In the genomic region with DNA sequence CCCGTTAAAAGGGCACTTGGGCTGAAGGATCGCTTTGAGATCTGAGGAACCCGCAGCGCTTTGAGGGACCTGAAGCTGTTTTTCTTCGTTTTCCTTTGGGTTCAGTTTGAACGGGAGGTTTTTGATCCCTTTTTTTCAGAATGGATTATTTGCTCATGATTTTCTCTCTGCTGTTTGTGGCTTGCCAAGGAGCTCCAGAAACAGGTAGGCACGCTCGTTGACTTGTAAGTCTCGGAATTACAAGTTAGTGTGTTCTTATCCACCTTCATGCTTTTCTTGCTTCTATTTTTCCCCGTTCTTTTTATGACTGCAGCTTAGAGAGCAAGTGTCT, we compare ENCODE assay signal across 8 cellular contexts. TPM values are rescaled to one million over a fixed set of nuclear protein-coding genes. Genes with fewer than 3 reads are reported as not detected.
DNase-seq lines count a peak whose midpoint lies in the region; ATAC-seq and TF ChIP-seq lines count a peak whose summit lies in the region.

No MANE protein-coding gene starts in this region.

- no peak overlapping the region for H3K23ac ChIP-seq in mesendoderm (ENCODE audit: low read length)

- H3K9me3 ChIP-seq in adipocyte (ENCODE audit: control insufficient read depth, low read length), result no peaks in the 10 kb centered on the region

- H3K27me3 ChIP-seq in ACC112 (ENCODE audit: insufficient read depth, low read length) (no peaks in the 10 kb centered on the region), GM23338 (ENCODE audit: insufficient read depth) (peaks cover 22% of the 10 kb centered on the region), adipocyte (replicated peaks; ENCODE audit: control insufficient read depth, insufficient read depth, low read length) (no peaks in the 10 kb centered on the region), mesendoderm (ENCODE audit: insufficient read depth, low read length, poor library complexity) (no peaks in the 10 kb centered on the region)

- no peaks in the 10 kb centered on the region; the same call in 2 of the 3 replicates for H3K9me3 Mint-ChIP-seq in GM23338

- no peak overlapping the region for H3K27ac Mint-ChIP-seq in GM23338

- ATAC-seq in GM23338, result no peak
- no peak for ATAC-seq in GM21825 (IDR thresholded peaks at IDR 0.05; ENCODE audit: unreplicated experiment)
- no peak for ATAC-seq in GM19463 (IDR thresholded peaks at IDR 0.05; ENCODE audit: unreplicated experiment)

- H3K4ac ChIP-seq in mesendoderm (ENCODE audit: low read depth, low read length), result no peak overlapping the region

- peak overlapping the region; percentile 88 for H3K4me2 ChIP-seq in GM23338
- peak overlapping the region; percentile 42 for H3K4me2 ChIP-seq in mesendoderm (ENCODE audit: low read length)

- H4K8ac ChIP-seq in mesendoderm (ENCODE audit: low read depth, low read length), result no peak overlapping the region

- H3K9ac ChIP-seq in adipocyte (ENCODE audit: low read length) (peak overlapping the region; percentile 88), mesendoderm (ENCODE audit: low read length) (peak overlapping the region; percentile 48)

- no CpG with 5 or more reads among the region's 10 CpGs for WGBS in mesendoderm (ENCODE audit: extremely low coverage, insufficient coverage, low lambda C conversion rate)

- no peak overlapping the region for H2BK15ac ChIP-seq in mesendoderm (replicated peaks; ENCODE audit: low read depth)

- H3K56ac ChIP-seq in mesendoderm (ENCODE audit: low read length), result peak overlapping the region; percentile 19

- H2AFZ ChIP-seq in ACC112 (ENCODE audit: low read length, unreplicated experiment) (peak overlapping the region; percentile 58), GM23338 (peak overlapping the region; percentile 56; the same call in 1 of the 2 replicates)

- H3K79me2 ChIP-seq in ACC112 (ENCODE audit: control insufficient read depth, insufficient read depth, low read length, unreplicated experiment) (peaks cover 17% of the 10 kb centered on the region), GM23338 (replicated peaks; ENCODE audit: insufficient read depth) (no peaks in the 10 kb centered on the region), mesendoderm (ENCODE audit: control insufficient read depth, insufficient read depth, low read length) (no peaks in the 10 kb centered on the region)

- H3K4me1 ChIP-seq in ACC112 (ENCODE audit: control insufficient read depth, insufficient read depth, low read length, unreplicated experiment) (peaks cover 40% of the 10 kb centered on the region), GM23338 (ENCODE audit: insufficient read depth) (peaks cover 27% of the 10 kb centered on the region), adipocyte (ENCODE audit: control insufficient read depth, insufficient read depth, low read length) (peaks cover 36% of the 10 kb centered on the region), mesendoderm (ENCODE audit: control insufficient read depth, low read depth, low read length) (peaks cover 5% of the 10 kb centered on the region)

- H3K79me1 ChIP-seq in mesendoderm (ENCODE audit: low read length), result no peaks in the 10 kb centered on the region

- H3K4me3 ChIP-seq in ACC112 (ENCODE audit: low read depth, low read length), result peak overlapping the region; percentile 71
- peak overlapping the region; percentile 67 for H3K4me3 ChIP-seq in GM23338
- peak overlapping the region; percentile 87 for H3K4me3 ChIP-seq in adipocyte (ENCODE audit: low read length)
- H3K4me3 ChIP-seq in mesendoderm (ENCODE audit: low read length), result no peak overlapping the region

- no peaks in the 10 kb centered on the region for H3F3A ChIP-seq in GM23338 (replicated peaks; ENCODE audit: low read depth)

- H3K36me3 ChIP-seq in ACC112 (ENCODE audit: insufficient read depth, low read length), result no peaks in the 10 kb centered on the region
- H3K36me3 ChIP-seq in GM23338 (ENCODE audit: insufficient read depth), result no peaks in the 10 kb centered on the region
- H3K36me3 ChIP-seq in adipocyte (ENCODE audit: control insufficient read depth, insufficient read depth, low read length, severe bottlenecking), result no peaks in the 10 kb centered on the region
- H3K36me3 ChIP-seq in mesendoderm (ENCODE audit: control insufficient read depth, insufficient read depth, low read length), result no peaks in the 10 kb centered on the region

- peaks cover 24% of the 10 kb centered on the region for H3K27me3 Mint-ChIP-seq in GM23338 (ENCODE audit: insufficient read depth, low read depth, poor library complexity)

- no peak overlapping the region for H4K5ac ChIP-seq in mesendoderm (ENCODE audit: low read length)

- no peak overlapping the region for H2AK5ac ChIP-seq in mesendoderm (ENCODE audit: low read length)

- no peak for DNase-seq in GM23338 (ENCODE audit: low spot score)
- no peak for DNase-seq in adipocyte (ENCODE audit: low read depth)
- no peak for DNase-seq in mesendoderm
- no peak for DNase-seq in NCI-H2171 (lab: John Stamatoyannopoulos, UW)
- no peak for DNase-seq in OCI-M2 (lab: John Stamatoyannopoulos, UW; ENCODE audit: unreplicated experiment)

- H2BK120ac ChIP-seq in mesendoderm (ENCODE audit: low read depth, low read length), result no peak overlapping the region

- H3K4me3 Mint-ChIP-seq in GM23338, result peak overlapping the region; percentile 79

- H3K18ac ChIP-seq in mesendoderm (ENCODE audit: low read length), result peak overlapping the region; percentile 25

- no peaks in the 10 kb centered on the region for H4K20me1 ChIP-seq in GM23338 (replicated peaks; ENCODE audit: insufficient read depth)

- H2BK5ac ChIP-seq in mesendoderm (ENCODE audit: low read length), result no peak overlapping the region

- H3K9me2 ChIP-seq in GM23338 (ENCODE audit: insufficient read depth), result no peaks in the 10 kb centered on the region

- H3K36me3 Mint-ChIP-seq in GM23338 (ENCODE audit: low read depth), result no peaks in the 10 kb centered on the region

- H3K4me1 Mint-ChIP-seq in GM23338, result peaks cover 46% of the 10 kb centered on the region

- no peak; a peak in 1 of 4 replicates for TF ChIP-seq CTCF in GM23338 (conservative IDR thresholded peaks at IDR 0.05; ENCODE audit: low read depth in 2 of 2)

- peak overlapping the region; percentile 47; the same call in 1 of the 2 replicates for H3K27ac ChIP-seq in ACC112 (ENCODE audit: low read depth, low read length)
- H3K27ac ChIP-seq in GM23338 (ENCODE audit: low read depth), result no peak overlapping the region
- H3K27ac ChIP-seq in mesendoderm (ENCODE audit: low read depth, low read length), result no peak overlapping the region

TF ChIP-seq in GM23338, 12 proteins besides CTCF, POLR2A, EP300 and RAD21 (continues in another document):
- TF ChIP-seq ZNF114 (CRISPR knock-in tag; IDR thresholded peaks at IDR 0.05), result no peak
- TF ChIP-seq NANOG (IDR thresholded peaks at IDR 0.05; ENCODE audit: borderline replicate concordance), result no peak
- no peak for TF ChIP-seq STAT1 (IDR thresholded peaks at IDR 0.05; ENCODE audit: unreplicated experiment)
- TF ChIP-seq, protein P1, sequence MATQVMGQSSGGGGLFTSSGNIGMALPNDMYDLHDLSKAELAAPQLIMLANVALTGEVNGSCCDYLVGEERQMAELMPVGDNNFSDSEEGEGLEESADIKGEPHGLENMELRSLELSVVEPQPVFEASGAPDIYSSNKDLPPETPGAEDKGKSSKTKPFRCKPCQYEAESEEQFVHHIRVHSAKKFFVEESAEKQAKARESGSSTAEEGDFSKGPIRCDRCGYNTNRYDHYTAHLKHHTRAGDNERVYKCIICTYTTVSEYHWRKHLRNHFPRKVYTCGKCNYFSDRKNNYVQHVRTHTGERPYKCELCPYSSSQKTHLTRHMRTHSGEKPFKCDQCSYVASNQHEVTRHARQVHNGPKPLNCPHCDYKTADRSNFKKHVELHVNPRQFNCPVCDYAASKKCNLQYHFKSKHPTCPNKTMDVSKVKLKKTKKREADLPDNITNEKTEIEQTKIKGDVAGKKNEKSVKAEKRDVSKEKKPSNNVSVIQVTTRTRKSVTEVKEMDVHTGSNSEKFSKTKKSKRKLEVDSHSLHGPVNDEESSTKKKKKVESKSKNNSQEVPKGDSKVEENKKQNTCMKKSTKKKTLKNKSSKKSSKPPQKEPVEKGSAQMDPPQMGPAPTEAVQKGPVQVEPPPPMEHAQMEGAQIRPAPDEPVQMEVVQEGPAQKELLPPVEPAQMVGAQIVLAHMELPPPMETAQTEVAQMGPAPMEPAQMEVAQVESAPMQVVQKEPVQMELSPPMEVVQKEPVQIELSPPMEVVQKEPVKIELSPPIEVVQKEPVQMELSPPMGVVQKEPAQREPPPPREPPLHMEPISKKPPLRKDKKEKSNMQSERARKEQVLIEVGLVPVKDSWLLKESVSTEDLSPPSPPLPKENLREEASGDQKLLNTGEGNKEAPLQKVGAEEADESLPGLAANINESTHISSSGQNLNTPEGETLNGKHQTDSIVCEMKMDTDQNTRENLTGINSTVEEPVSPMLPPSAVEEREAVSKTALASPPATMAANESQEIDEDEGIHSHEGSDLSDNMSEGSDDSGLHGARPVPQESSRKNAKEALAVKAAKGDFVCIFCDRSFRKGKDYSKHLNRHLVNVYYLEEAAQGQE (IDR thresholded peaks at IDR 0.05; ENCODE audit: unreplicated experiment), result no peak
- no peak for TF ChIP-seq EZH2 (IDR thresholded peaks at IDR 0.05; ENCODE audit: low read depth, unreplicated experiment)
- no peak for TF ChIP-seq POLR2AphosphoS5 (IDR thresholded peaks at IDR 0.05; ENCODE audit: low read depth)
- TF ChIP-seq JUNB (IDR thresholded peaks at IDR 0.05; ENCODE audit: unreplicated experiment), result no peak

RNA-seq across cellular contexts. Expression of a gene that starts 0.3 kb away (rescaled TPM):
- total RNA-seq in GM23338 (2014; rRNA removed; shearing (Covaris generic)), result 0.58 and 0.80 TPM in 2 replicates
- 1.1 and 1.2 TPM in 2 replicates for polyA plus RNA-seq in GM23338 (2016; fragmentation: Nextera tagmentation; extraction: Ambion mirVana)
- polyA plus RNA-seq in mesendoderm (2013, experiment 1 of 2), result 1.9 TPM
- 2.0 TPM for polyA plus RNA-seq in mesendoderm (2013, experiment 2 of 2)
